25 cellular contexts compared by ENCODE assay signal in the genomic region with DNA sequence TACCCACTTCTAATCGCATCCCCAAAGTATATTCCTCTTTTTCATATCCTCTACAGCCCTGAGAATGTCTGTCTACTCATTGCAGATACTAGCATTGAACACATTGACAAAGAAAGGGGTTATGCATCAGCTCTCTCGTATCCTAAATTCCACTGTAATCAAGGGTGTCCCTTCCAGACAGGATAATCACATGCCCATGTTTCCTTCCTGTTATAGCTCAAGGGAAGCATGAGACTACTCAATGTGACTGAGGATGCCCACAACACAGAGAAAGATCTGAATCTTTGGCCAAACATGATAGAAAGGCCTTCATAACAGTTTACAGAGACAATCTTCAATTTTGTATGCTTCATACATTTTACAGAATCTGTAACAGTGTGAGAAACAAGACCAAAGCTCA.
DNase-seq lines count a peak whose midpoint lies in the region; FAIRE-seq and TF ChIP-seq lines count a peak whose summit lies in the region.
"Had no signal": no experiment of that assay in that cellular context is flagged by ENCODE, and none has a peak within 500 bp of the region (broad histone marks: within the 10 kb centered on the region; RNA-seq: fewer than 3 reads in every experiment).

No MANE protein-coding gene starts in this region.

- no peak overlapping the region for H3K27ac ChIP-seq in endothelial cell of umbilical vein (ENCODE audit: insufficient read depth, low read depth, low read length)
- H3K27ac ChIP-seq: A549; BLaER1 treated with 17β-estradiol and CSF1 and Interleukin-3, amounts not matched to agents 10 nM and 100 nM; GM23248 had no signal

- DNase-seq in SK-MEL-5 (ENCODE audit: low read depth, low spot score): peak; percentile 84
- DNase-seq in endothelial cell of umbilical vein (ENCODE audit: low read depth, low spot score): peak; percentile 22
- peak; percentile 29 to 40 for DNase-seq in lung microvascular endothelial cell (ENCODE audit: low read depth in 2 of 2)
- no peak for DNase-seq in urothelium cell line (ENCODE audit: low spot score)
- no peak for DNase-seq in HuH-7.5 (ENCODE audit: low spot score)
- no peak for DNase-seq in NCI-H1105 (lab: John Stamatoyannopoulos, UW)
- DNase-seq in SK-N-DZ (ENCODE audit: low spot score): no peak
- DNase-seq: 8988T; ACHN; AML-193; BE2C; Calu3; CD4-positive, alpha-beta T cell; CD8-positive, alpha-beta memory T cell; COR-L47; DMS153; DND-41; GM23248; H9 had no signal

- TF ChIP-seq POLR2A in endothelial cell of umbilical vein (IDR thresholded peaks at IDR 0.05; ENCODE audit: low read depth, low read length): no peak

- H3K4me2 ChIP-seq in endothelial cell of umbilical vein (ENCODE audit: insufficient read depth, low read length): no peak overlapping the region
- H3K4me2 ChIP-seq: A549; BLaER1 treated with 17β-estradiol and CSF1 and Interleukin-3, amounts not matched to agents 10 nM and 100 nM had no signal

- no peak overlapping the region for H3K4me3 ChIP-seq in endothelial cell of umbilical vein (replicated peaks in 1 of 3; ENCODE audit: insufficient read depth in 1 of 3, low read depth in 1 of 3, low read length in 3 of 3)
- H3K4me3 ChIP-seq: A549; BLaER1 treated with 17β-estradiol and CSF1 and Interleukin-3, amounts not matched to agents 10 nM and 100 nM; GM23248 had no signal

- H3K4me1 ChIP-seq in endothelial cell of umbilical vein (ENCODE audit: control insufficient read depth, extremely low read depth, insufficient read depth, low read length): peaks cover 6% of the 10 kb centered on the region
- H3K4me1 ChIP-seq: A549, BE2C had no signal

- POLR2A ChIA-PET in endothelial cell of umbilical vein (lab: Charles Lee): interaction anchor here (0.6 kb wide), 1 partner anchor 11 kb away, joined by 3 read pairs; no protein-coding TSS in a partner anchor

- H3K36me3 ChIP-seq in endothelial cell of umbilical vein (ENCODE audit: control insufficient read depth in 2 of 2, extremely low read depth in 1 of 2, insufficient read depth in 2 of 2, low read length in 2 of 2): peaks cover 0 to 2% of the 10 kb centered on the region in 2 experiments

- no peaks in the 10 kb centered on the region for H3K79me2 ChIP-seq in endothelial cell of umbilical vein (ENCODE audit: control insufficient read depth, insufficient read depth, low read length)

- peak; percentile 35 for FAIRE-seq in endothelial cell of umbilical vein (lab: Jason Lieb, UNC)
- FAIRE-seq in urothelium cell line (lab: Jason Lieb, UNC): peak; percentile 44
- FAIRE-seq: A549, G401.6, GM12892, GM19239, H1 had no signal

- no peak overlapping the region for H3K9ac ChIP-seq in endothelial cell of umbilical vein (replicated peaks; ENCODE audit: extremely low read depth, insufficient read depth, low read length)
- H3K9ac ChIP-seq: BLaER1 treated with 17β-estradiol and CSF1 and Interleukin-3, amounts not matched to agents 10 nM and 100 nM; GM23248 had no signal

- H2AFZ ChIP-seq in endothelial cell of umbilical vein (ENCODE audit: low read depth, low read length): no peak overlapping the region
- H2AFZ ChIP-seq: GM23248 had no signal

- CTCF ChIA-PET in endothelial cell of umbilical vein (lab: Charles Lee): interaction anchor here (1.0 to 1.6 kb wide), 4 partner anchors 11 to 162 kb away, joined by 3 to 5 read pairs (median 4); no protein-coding TSS in a partner anchor

- in situ Hi-C loops in SK-MEL-5 (cut with HindIII; ENCODE audit: low pct_unique_long_range_greater_than_20kb, low sequenced_read_pairs): no loop called here

- no peaks in the 10 kb centered on the region for H3K9me1 ChIP-seq in endothelial cell of umbilical vein (replicated peaks; ENCODE audit: control insufficient read depth, extremely low read depth, insufficient read depth, low read length)

- TF ChIP-seq CTCF in endothelial cell of umbilical vein (IDR thresholded peaks at IDR 0.05; ENCODE audit: extremely low read depth in 1 of 2, insufficient read depth in 1 of 2, low read depth in 1 of 2, low read length in 2 of 2): no peak

- dilution Hi-C loops in endothelial cell of umbilical vein (cut with MboI; ENCODE audit: extremely low pct_ligation_motif_present, low sequenced_read_pairs): no loop called here

- intact Hi-C loops in endothelial cell of umbilical vein (cut with micrococcal nuclease): loop anchor here (1.0 kb wide), 1 partner anchor 33 kb away; no protein-coding TSS in a partner anchor

- no peaks in the 10 kb centered on the region for H4K20me1 ChIP-seq in endothelial cell of umbilical vein (replicated peaks; ENCODE audit: control insufficient read depth, extremely low read depth, insufficient read depth, low read length)
- H4K20me1 ChIP-seq: BLaER1 treated with 17β-estradiol and CSF1 and Interleukin-3, amounts not matched to agents 10 nM and 100 nM had no signal

- no peaks in the 10 kb centered on the region for H3K9me3 ChIP-seq in endothelial cell of umbilical vein (replicated peaks; ENCODE audit: control insufficient read depth, insufficient read depth, low read length)
- H3K9me3 ChIP-seq: A549; BE2C; BLaER1 treated with 17β-estradiol and CSF1 and Interleukin-3, amounts not matched to agents 10 nM and 100 nM had no signal

- H3K27me3 ChIP-seq in endothelial cell of umbilical vein (ENCODE audit: control insufficient read depth in 2 of 2, insufficient read depth in 2 of 2, low read length in 2 of 2): no peaks in the 10 kb centered on the region
- H3K27me3 ChIP-seq: BE2C; BLaER1 treated with 17β-estradiol and CSF1 and Interleukin-3, amounts not matched to agents 10 nM and 100 nM had no signal

- no TSS peak for BruUV-seq in endothelial cell of umbilical vein (replicated peaks; lab: Mats Ljungman, UMichigan)

TF ChIP-seq in endothelial cell of umbilical vein, 7 proteins besides CTCF, POLR2A, EP300 and RAD21:
- TF ChIP-seq GATA2 (IDR thresholded peaks at IDR 0.05; ENCODE audit: insufficient read depth, insufficient read length, low read depth, low read length): peak; percentile 20
- TF ChIP-seq POLR2AphosphoS5 (IDR thresholded peaks at IDR 0.05; ENCODE audit: insufficient read depth, low read depth, low read length): no peak
- no peak for TF ChIP-seq JUN (IDR thresholded peaks at IDR 0.05; ENCODE audit: borderline replicate concordance, insufficient read depth, insufficient read length, low read depth)

Comparison
In these comparisons a context has a peak if more than half of its experiments do, and no peak if none do; other contexts are left out.
1. DNase-seq: peak in SK-MEL-5 (single experiment), endothelial cell of umbilical vein (single experiment) and lung microvascular endothelial cell (2 of 2); none in urothelium cell line (single experiment), HuH-7.5 (single experiment), NCI-H1105 (single experiment) and SK-N-DZ (single experiment).